ENCODE assay signal across 17 cellular contexts in genomic region chr17:67137860-67138259, GRCh38.
DNase-seq lines count a peak whose midpoint lies in the region; ATAC-seq and TF ChIP-seq lines count a peak whose summit lies in the region.
"Had no signal": no experiment of that assay in that cellular context is flagged by ENCODE, and none has a peak within 500 bp of the region (broad histone marks: within the 10 kb centered on the region; RNA-seq: fewer than 3 reads in every experiment).

No MANE protein-coding gene starts in this region.

- peak overlapping the region; percentile 80 for H3K27ac Mint-ChIP-seq in activated naive CD8-positive, alpha-beta T cell treated with anti-CD3 and anti-CD28 coated beads, Interleukin-2, amount 10 ng/mL, durations not matched to agents 7 days and 5 days
- H3K27ac Mint-ChIP-seq in activated naive CD8-positive, alpha-beta T cell treated with anti-CD3 and anti-CD28 coated beads for 36 hours = no peak overlapping the region
- peak overlapping the region; percentile 11 to 29 for H3K27ac Mint-ChIP-seq in T-cell
- H3K27ac Mint-ChIP-seq in activated T-helper 2 cell treated with anti-CD3 and anti-CD28 coated beads, Interferon-gamma antibody, Interleukin-2, Interleukin-4, amounts not matched to agents 10 μg/mL and 5 μg/mL and 100 μg/mL, durations not matched to agents 14 hours and 24 hours and 36 hours = peak overlapping the region; percentile 6
- peak overlapping the region; percentile 83 to 86 for H3K27ac Mint-ChIP-seq in natural killer cell

- DNase-seq in activated naive CD8-positive, alpha-beta T cell treated with anti-CD3 and anti-CD28 coated beads, Interleukin-2, amount 10 ng/mL, durations not matched to agents 7 days and 5 days = no peak
- DNase-seq in activated naive CD8-positive, alpha-beta T cell treated with anti-CD3 and anti-CD28 coated beads for 36 hours = no peak
- DNase-seq in T-cell (peak in 16 of 34 experiments; percentile 3 to 32 (median 8)), natural killer cell (no peak), NAMALWA (ENCODE audit: low spot score) (no peak)
- DNase-seq in activated T-helper 2 cell treated with anti-CD3 and anti-CD28 coated beads, Interferon-gamma antibody, Interleukin-2, Interleukin-4, amounts not matched to agents 10 μg/mL and 5 μg/mL and 100 μg/mL, durations not matched to agents 14 hours and 24 hours and 36 hours (ENCODE audit: low spot score) = no peak
- no peak for DNase-seq in effector CD8-positive, alpha-beta T cell (lab: John Stamatoyannopoulos, UW)
- DNase-seq: BE2C, DMS153, EL, HFFc6, NCI-H1092, NCI-H1694 treated with DMSO at 0.1 percent for 48 hours, NCI-H446 had no signal

- CTCF ChIA-PET in T-cell (lab: Charles Lee) = no interaction called here

- intact Hi-C loops in activated T-helper 2 cell treated with anti-CD3 and anti-CD28 coated beads, Interferon-gamma antibody, Interleukin-2, Interleukin-4, amounts not matched to agents 10 μg/mL and 5 μg/mL and 100 μg/mL, durations not matched to agents 14 hours and 24 hours and 36 hours (cut with micrococcal nuclease) = no loop called here
- intact Hi-C loops in natural killer cell (cut with micrococcal nuclease) = loop anchor here (5.0 kb wide), 1 partner anchor 109 kb away; the partner anchor contains the start of gene HELZ

- H3K27me3 Mint-ChIP-seq in activated naive CD8-positive, alpha-beta T cell treated with anti-CD3 and anti-CD28 coated beads, Interleukin-2, amount 10 ng/mL, durations not matched to agents 7 days and 5 days = no peaks in the 10 kb centered on the region
- H3K27me3 Mint-ChIP-seq in activated naive CD8-positive, alpha-beta T cell treated with anti-CD3 and anti-CD28 coated beads for 36 hours = no peaks in the 10 kb centered on the region
- H3K27me3 Mint-ChIP-seq in T-cell (no peaks in the 10 kb centered on the region), natural killer cell (ENCODE audit: low read depth in 2 of 2) (no peaks in the 10 kb centered on the region)
- H3K27me3 Mint-ChIP-seq in activated T-helper 2 cell treated with anti-CD3 and anti-CD28 coated beads, Interferon-gamma antibody, Interleukin-2, Interleukin-4, amounts not matched to agents 10 μg/mL and 5 μg/mL and 100 μg/mL, durations not matched to agents 14 hours and 24 hours and 36 hours (ENCODE audit: low read depth) = no peaks in the 10 kb centered on the region

- H3K4me1 Mint-ChIP-seq in activated naive CD8-positive, alpha-beta T cell treated with anti-CD3 and anti-CD28 coated beads, Interleukin-2, amount 10 ng/mL, durations not matched to agents 7 days and 5 days = peaks cover 26% of the 10 kb centered on the region
- peaks cover 18% of the 10 kb centered on the region for H3K4me1 Mint-ChIP-seq in activated naive CD8-positive, alpha-beta T cell treated with anti-CD3 and anti-CD28 coated beads for 36 hours
- H3K4me1 Mint-ChIP-seq in T-cell (peaks cover 28 to 31% (median 30%) of the 10 kb centered on the region in 3 donors), natural killer cell (peaks cover 36% of the 10 kb centered on the region in 2 donors)
- peaks cover 27% of the 10 kb centered on the region for H3K4me1 Mint-ChIP-seq in activated T-helper 2 cell treated with anti-CD3 and anti-CD28 coated beads, Interferon-gamma antibody, Interleukin-2, Interleukin-4, amounts not matched to agents 10 μg/mL and 5 μg/mL and 100 μg/mL, durations not matched to agents 14 hours and 24 hours and 36 hours (ENCODE audit: low read depth)

- no peaks in the 10 kb centered on the region for H3K9me3 Mint-ChIP-seq in activated naive CD8-positive, alpha-beta T cell treated with anti-CD3 and anti-CD28 coated beads, Interleukin-2, amount 10 ng/mL, durations not matched to agents 7 days and 5 days
- peaks cover 4% of the 10 kb centered on the region for H3K9me3 Mint-ChIP-seq in activated naive CD8-positive, alpha-beta T cell treated with anti-CD3 and anti-CD28 coated beads for 36 hours
- peaks cover 0 to 6% (median 0%) of the 10 kb centered on the region in 3 donors for H3K9me3 Mint-ChIP-seq in T-cell
- peaks cover 5% of the 10 kb centered on the region for H3K9me3 Mint-ChIP-seq in activated T-helper 2 cell treated with anti-CD3 and anti-CD28 coated beads, Interferon-gamma antibody, Interleukin-2, Interleukin-4, amounts not matched to agents 10 μg/mL and 5 μg/mL and 100 μg/mL, durations not matched to agents 14 hours and 24 hours and 36 hours
- H3K9me3 Mint-ChIP-seq in natural killer cell = peaks cover 0 to 2% of the 10 kb centered on the region in 2 donors
- H3K9me3 Mint-ChIP-seq: HFFc6 had no signal

- TF ChIP-seq CTCF in natural killer cell (IDR thresholded peaks at IDR 0.05) = no peak

- peak overlapping the region; percentile 53 for H3K4me3 Mint-ChIP-seq in activated naive CD8-positive, alpha-beta T cell treated with anti-CD3 and anti-CD28 coated beads, Interleukin-2, amount 10 ng/mL, durations not matched to agents 7 days and 5 days
- no peak overlapping the region for H3K4me3 Mint-ChIP-seq in activated naive CD8-positive, alpha-beta T cell treated with anti-CD3 and anti-CD28 coated beads for 36 hours
- H3K4me3 Mint-ChIP-seq in T-cell = no peak overlapping the region
- no peak overlapping the region for H3K4me3 Mint-ChIP-seq in activated T-helper 2 cell treated with anti-CD3 and anti-CD28 coated beads, Interferon-gamma antibody, Interleukin-2, Interleukin-4, amounts not matched to agents 10 μg/mL and 5 μg/mL and 100 μg/mL, durations not matched to agents 14 hours and 24 hours and 36 hours (ENCODE audit: low read depth)
- peak overlapping the region; percentile 62 for H3K4me3 Mint-ChIP-seq in natural killer cell
- H3K4me3 Mint-ChIP-seq: HFFc6 had no signal

- POLR2A ChIA-PET in activated naive CD8-positive, alpha-beta T cell treated with anti-CD3 and anti-CD28 coated beads, Interleukin-2, amount 10 ng/mL, durations not matched to agents 7 days and 5 days (lab: Charles Lee) = no interaction called here
- POLR2A ChIA-PET in T-cell (lab: Charles Lee) = no interaction called here

- H3K36me3 Mint-ChIP-seq in activated naive CD8-positive, alpha-beta T cell treated with anti-CD3 and anti-CD28 coated beads, Interleukin-2, amount 10 ng/mL, durations not matched to agents 7 days and 5 days = peaks cover 38% of the 10 kb centered on the region
- H3K36me3 Mint-ChIP-seq in activated naive CD8-positive, alpha-beta T cell treated with anti-CD3 and anti-CD28 coated beads for 36 hours = peaks cover 38% of the 10 kb centered on the region
- H3K36me3 Mint-ChIP-seq in T-cell = peaks cover 60% of the 10 kb centered on the region
- H3K36me3 Mint-ChIP-seq in activated T-helper 2 cell treated with anti-CD3 and anti-CD28 coated beads, Interferon-gamma antibody, Interleukin-2, Interleukin-4, amounts not matched to agents 10 μg/mL and 5 μg/mL and 100 μg/mL, durations not matched to agents 14 hours and 24 hours and 36 hours (ENCODE audit: low read depth) = peaks cover 63% of the 10 kb centered on the region
- H3K36me3 Mint-ChIP-seq in natural killer cell = no peaks in the 10 kb centered on the region

- ATAC-seq in activated naive CD8-positive, alpha-beta T cell treated with anti-CD3 and anti-CD28 coated beads, Interleukin-2, amount 10 ng/mL, durations not matched to agents 7 days and 5 days (ENCODE audit: low read depth) = peak; percentile 84
- ATAC-seq in T-cell (replicated peaks in 1 of 4) (peak in 3 of 4 experiments; percentile 65 to 81 (median 72)), natural killer cell (peak; percentile 85 to 93 (median 85)), GM21717 (IDR thresholded peaks at IDR 0.05; ENCODE audit: unreplicated experiment) (no peak)
- ATAC-seq: Panc1, Right ventricle myocardium inferior had no signal

Comparison
In these comparisons a context has a peak if more than half of its experiments do, and no peak if none do; other contexts are left out.
1. H3K4me3 Mint-ChIP-seq: peak in activated naive CD8-positive, alpha-beta T cell treated with anti-CD3 and anti-CD28 coated beads, Interleukin-2, amount 10 ng/mL, durations not matched to agents 7 days and 5 days (single experiment) and natural killer cell (single experiment); none in activated naive CD8-positive, alpha-beta T cell treated with anti-CD3 and anti-CD28 coated beads for 36 hours (single experiment), T-cell (0 of 3) and activated T-helper 2 cell treated with anti-CD3 and anti-CD28 coated beads, Interferon-gamma antibody, Interleukin-2, Interleukin-4, amounts not matched to agents 10 μg/mL and 5 μg/mL and 100 μg/mL, durations not matched to agents 14 hours and 24 hours and 36 hours (single experiment).